In genomic region chr19:1856698-1857603, GRCh38 we compare ENCODE assay signal across 8 cellular contexts. TPM values are rescaled to one million over a fixed set of nuclear protein-coding genes. Genes with fewer than 3 reads are reported as not detected.
A peak's percentile ranks its signal among the peaks of the same experiment; 100 is the strongest.
DNase-seq lines count a peak whose midpoint lies in the region.

No MANE protein-coding gene starts in this region.

- H3K27me3 ChIP-seq in mesendoderm (ENCODE audit: insufficient read depth, low read length, poor library complexity): no peaks in the 10 kb centered on the region
- H3K27me3 ChIP-seq in stomach smooth muscle (ENCODE audit: control insufficient read depth in 1 of 2, insufficient read depth in 2 of 2, low read length in 2 of 2): peaks cover 9 to 38% of the 10 kb centered on the region in 2 donors

- H4K5ac ChIP-seq in mesendoderm (ENCODE audit: low read length): no peak overlapping the region

- H3K79me1 ChIP-seq in mesendoderm (ENCODE audit: low read length): peaks cover 20% of the 10 kb centered on the region

- H3K9ac ChIP-seq in mesendoderm (ENCODE audit: low read length) (peak overlapping the region; percentile 75), stomach smooth muscle (ENCODE audit: low read length in 2 of 2) (peak overlapping the region; percentile 29 to 41)

- H3K4me3 ChIP-seq in mesendoderm (ENCODE audit: low read length): peak overlapping the region; percentile 30
- peak overlapping the region; percentile 17 to 64 for H3K4me3 ChIP-seq in stomach smooth muscle (ENCODE audit: low read length in 2 of 2)

- H2AK5ac ChIP-seq in mesendoderm (ENCODE audit: low read length): peak overlapping the region; percentile 2

- peak overlapping the region; percentile 86 for H3K4me2 ChIP-seq in mesendoderm (ENCODE audit: low read length)

- no peak overlapping the region for H4K8ac ChIP-seq in mesendoderm (ENCODE audit: low read depth, low read length)

- H3K4ac ChIP-seq in mesendoderm (ENCODE audit: low read depth, low read length): peak overlapping the region; percentile 4

- H2BK120ac ChIP-seq in mesendoderm (ENCODE audit: low read depth, low read length): no peak overlapping the region

- H3K4me1 ChIP-seq in mesendoderm (ENCODE audit: control insufficient read depth, low read depth, low read length) (peaks cover 21% of the 10 kb centered on the region), stomach smooth muscle (ENCODE audit: control insufficient read depth, insufficient read depth, low read length) (peaks cover 55% of the 10 kb centered on the region)

- peak overlapping the region; percentile 21 for H3K27ac ChIP-seq in mesendoderm (ENCODE audit: low read depth, low read length)
- H3K27ac ChIP-seq in stomach smooth muscle (ENCODE audit: low read length): peak overlapping the region; percentile 53

- H2BK5ac ChIP-seq in mesendoderm (ENCODE audit: low read length): no peak overlapping the region

- H3K36me3 ChIP-seq in mesendoderm (ENCODE audit: control insufficient read depth, insufficient read depth, low read length) (no peaks in the 10 kb centered on the region), stomach smooth muscle (ENCODE audit: control insufficient read depth in 2 of 2, insufficient read depth in 2 of 2, low read length in 2 of 2) (no peaks in the 10 kb centered on the region)

- peaks cover 59% of the 10 kb centered on the region for H3K79me2 ChIP-seq in mesendoderm (ENCODE audit: control insufficient read depth, insufficient read depth, low read length)

- H3K56ac ChIP-seq in mesendoderm (ENCODE audit: low read length): peak overlapping the region; percentile 93

- H3K23ac ChIP-seq in mesendoderm (ENCODE audit: low read length): peak overlapping the region; percentile 100

- peak overlapping the region; percentile 23 for H3K18ac ChIP-seq in mesendoderm (ENCODE audit: low read length)

- WGBS in mesendoderm (ENCODE audit: extremely low coverage, insufficient coverage, low lambda C conversion rate): no CpG with 5 or more reads among the region's 73 CpGs

- DNase-seq in GM03348 (ENCODE audit: low spot score) (peak; percentile 85), Kasumi-1 (lab: John Stamatoyannopoulos, UW) (peak; percentile 82 to 86), epidermal melanocyte (ENCODE audit: insufficient read length, low spot score) (peak; percentile 82), mesendoderm (peak; percentile 86), cortex of kidney (lab: John Stamatoyannopoulos, UW) (no peak), DMS153 (lab: John Stamatoyannopoulos, UW) (no peak)
- DNase-seq in activated CD4-positive, alpha-beta T cell treated with anti-CD3 and anti-CD28 coated beads, Interleukin-2, amount 50 U/mL, for 4 hours: peak; percentile 44 to 58

- no peak overlapping the region for H2BK15ac ChIP-seq in mesendoderm (replicated peaks; ENCODE audit: low read depth)

- no peaks in the 10 kb centered on the region for H3K9me3 ChIP-seq in stomach smooth muscle (ENCODE audit: control insufficient read depth in 2 of 2, low read length in 2 of 2)

RNA-seq across cellular contexts. Expression of gene KLF16, which starts 6.4 kb away (rescaled TPM):
- polyA plus RNA-seq in mesendoderm (2013, experiment 1 of 2): 32.7 TPM
- polyA plus RNA-seq in mesendoderm (2013, experiment 2 of 2): 33.5 TPM

RNA-seq across cellular contexts. Expression of gene REXO1, which starts 8.7 kb away (rescaled TPM):
- 28.3 TPM for polyA plus RNA-seq in mesendoderm (2013, experiment 1 of 2)
- polyA plus RNA-seq in mesendoderm (2013, experiment 2 of 2): 27.2 TPM

RNA-seq across cellular contexts. Expression of gene ABHD17A, which starts 28.3 kb away (rescaled TPM):
- 33.9 TPM for polyA plus RNA-seq in mesendoderm (2013, experiment 1 of 2)
- 34.1 TPM for polyA plus RNA-seq in mesendoderm (2013, experiment 2 of 2)

RNA-seq across cellular contexts. Expression of gene ATP8B3, which starts 44.9 kb away (rescaled TPM):
- 0.20 TPM for polyA plus RNA-seq in mesendoderm (2013, experiment 1 of 2)
- 0.20 TPM for polyA plus RNA-seq in mesendoderm (2013, experiment 2 of 2)

RNA-seq across cellular contexts. Expression of gene ADAT3, which starts 48.2 kb away (rescaled TPM):
- polyA plus RNA-seq in mesendoderm (2013, experiment 1 of 2): 6.6 TPM
- 6.4 TPM for polyA plus RNA-seq in mesendoderm (2013, experiment 2 of 2)

Comparison
In these comparisons a context has a peak if more than half of its experiments do, and no peak if none do; other contexts are left out.
1. DNase-seq: peak in GM03348 (single experiment), Kasumi-1 (2 of 2), activated CD4-positive, alpha-beta T cell treated with anti-CD3 and anti-CD28 coated beads, Interleukin-2, amount 50 U/mL, for 4 hours (2 of 2), epidermal melanocyte (single experiment) and mesendoderm (single experiment); none in cortex of kidney (single experiment) and DMS153 (single experiment).